Comparison of ENCODE assay signal across 18 cellular contexts in the genomic region with DNA sequence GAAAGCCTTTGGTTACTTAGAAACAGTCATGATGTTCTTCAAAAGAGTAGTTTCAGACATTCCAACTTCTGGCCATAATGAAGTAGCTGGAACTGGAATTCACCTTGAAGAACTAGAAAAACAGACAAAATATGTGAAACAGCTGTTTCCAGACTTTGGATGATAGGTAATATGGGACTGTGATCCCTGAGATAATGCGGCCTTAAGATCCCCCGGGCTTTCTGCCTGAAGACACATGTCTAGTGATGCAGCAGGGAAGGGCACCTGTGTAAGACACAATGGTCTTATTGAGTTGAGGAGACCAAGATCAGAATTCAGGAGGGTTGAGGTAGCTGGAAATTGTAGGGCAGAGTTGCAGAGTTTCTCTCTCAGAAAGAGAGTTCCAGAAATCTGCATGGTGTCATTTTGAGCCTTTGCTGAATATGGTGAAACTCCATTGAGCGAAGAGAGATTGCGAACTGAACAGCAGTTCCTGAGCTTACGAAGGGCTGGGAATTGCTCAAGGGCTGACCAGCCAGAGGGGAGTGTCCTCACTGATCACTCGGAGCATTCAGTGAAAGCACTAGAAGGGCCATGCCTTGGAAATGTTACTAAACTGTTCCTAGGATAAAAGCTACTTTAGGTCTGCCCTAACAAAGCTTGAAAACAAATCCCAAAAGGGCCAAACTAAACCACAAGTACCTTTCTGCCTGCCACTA. TPM values are rescaled to one million over a fixed set of nuclear protein-coding genes. Genes with fewer than 3 reads are reported as not detected.
DNase-seq lines count a peak whose midpoint lies in the region; ATAC-seq and TF ChIP-seq lines count a peak whose summit lies in the region.
"Had no signal": no experiment of that assay in that cellular context is flagged by ENCODE, and none has a peak within 500 bp of the region (broad histone marks: within the 10 kb centered on the region; RNA-seq: fewer than 3 reads in every experiment).

No MANE protein-coding gene starts in this region.

- peak overlapping the region; percentile 84 for H2AFZ ChIP-seq in smooth muscle cell (ENCODE audit: low read depth)
- H2AFZ ChIP-seq: GM23248 had no signal

- no peak for ATAC-seq in GM19023 (IDR thresholded peaks at IDR 0.05; ENCODE audit: unreplicated experiment)
- ATAC-seq: HCT116, PC-3 had no signal

- H3K4me1 ChIP-seq in smooth muscle cell (ENCODE audit: low read depth) = no peaks in the 10 kb centered on the region
- H3K4me1 ChIP-seq: BLaER1 treated with 17β-estradiol and CSF1 and Interleukin-3, amounts not matched to agents 10 nM and 100 nM; SJSA1 had no signal

- TF ChIP-seq CTCF in choroid plexus epithelial cell (conservative IDR thresholded peaks at IDR 0.05; ENCODE audit: low read depth, low read length) = no peak
- TF ChIP-seq CTCF in smooth muscle cell (IDR thresholded peaks at IDR 0.05; ENCODE audit: borderline replicate concordance, insufficient read depth, poor library complexity, severe bottlenecking) = no peak

- no peaks in the 10 kb centered on the region for H3K27me3 ChIP-seq in smooth muscle cell (ENCODE audit: low read depth)
- H3K27me3 ChIP-seq: BLaER1 treated with 17β-estradiol and CSF1 and Interleukin-3, amounts not matched to agents 10 nM and 100 nM; SJSA1 had no signal

- peak overlapping the region; percentile 75 for H3K27ac ChIP-seq in smooth muscle cell (ENCODE audit: low read depth)
- H3K27ac ChIP-seq: BLaER1 treated with 17β-estradiol and CSF1 and Interleukin-3, amounts not matched to agents 10 nM and 100 nM; GM23248; RWPE1; SJSA1 had no signal

- no peaks in the 10 kb centered on the region for H3K9me3 ChIP-seq in smooth muscle cell (replicated peaks; ENCODE audit: low read depth)
- H3K9me3 ChIP-seq: BLaER1 treated with 17β-estradiol and CSF1 and Interleukin-3, amounts not matched to agents 10 nM and 100 nM; SJSA1 had no signal

- H4K20me1 ChIP-seq in smooth muscle cell (ENCODE audit: low read depth) = no peaks in the 10 kb centered on the region
- H4K20me1 ChIP-seq: BLaER1 treated with 17β-estradiol and CSF1 and Interleukin-3, amounts not matched to agents 10 nM and 100 nM had no signal

- no peak overlapping the region for H3K4me3 ChIP-seq in choroid plexus epithelial cell (ENCODE audit: low read depth, low read length)
- no peak overlapping the region for H3K4me3 ChIP-seq in smooth muscle cell
- H3K4me3 ChIP-seq: BLaER1 treated with 17β-estradiol and CSF1 and Interleukin-3, amounts not matched to agents 10 nM and 100 nM; GM23248; SJSA1 had no signal

- H3K36me3 ChIP-seq in smooth muscle cell (ENCODE audit: low read depth) = no peaks in the 10 kb centered on the region
- H3K36me3 ChIP-seq: BLaER1 treated with 17β-estradiol and CSF1 and Interleukin-3, amounts not matched to agents 10 nM and 100 nM; SJSA1 had no signal

- H3K4me2 ChIP-seq in smooth muscle cell = peak overlapping the region; percentile 64
- H3K4me2 ChIP-seq: BLaER1 treated with 17β-estradiol and CSF1 and Interleukin-3, amounts not matched to agents 10 nM and 100 nM had no signal

- H3K79me2 ChIP-seq in smooth muscle cell (ENCODE audit: low read depth) = no peaks in the 10 kb centered on the region

- peak; percentile 8 for DNase-seq in SIG-M5 treated with dmso at 0.1 percent for 504 hours (lab: John Stamatoyannopoulos, UW; ENCODE audit: unreplicated experiment)
- DNase-seq in SIG-M5 (lab: John Stamatoyannopoulos, UW) = no peak
- peak; percentile 53 for DNase-seq in choroid plexus epithelial cell (ENCODE audit: low read depth)
- peak; percentile 72 for DNase-seq in iris pigment epithelial cell (ENCODE audit: low read depth)
- no peak for DNase-seq in smooth muscle cell (lab: John Stamatoyannopoulos, UW; ENCODE audit: unreplicated experiment)
- no peak for DNase-seq in NCI-H1048 (lab: John Stamatoyannopoulos, UW)
- no peak for DNase-seq in COLO668 (lab: John Stamatoyannopoulos, UW; ENCODE audit: unreplicated experiment)
- DNase-seq: GM23248, KBM-7, NCI-H1436, NCI-H2029, NCI-H774, PC-3 had no signal

- H3F3A ChIP-seq in smooth muscle cell (ENCODE audit: low read depth) = peaks cover 6% of the 10 kb centered on the region

- H3K9ac ChIP-seq in smooth muscle cell (ENCODE audit: low read depth) = no peak overlapping the region
- H3K9ac ChIP-seq: BLaER1 treated with 17β-estradiol and CSF1 and Interleukin-3, amounts not matched to agents 10 nM and 100 nM; GM23248 had no signal

- whole genome bisulfite sequencing in smooth muscle cell (ENCODE audit: low lambda C conversion rate) = 40% methylated on average over 6 of the region's 6 CpGs

RNA-seq across cellular contexts. Expression of gene FRS2, which starts 41.7 kb away (rescaled TPM):
- total RNA-seq in smooth muscle cell = 90.2 and 169 TPM in 2 replicates
- polyA plus RNA-seq in smooth muscle cell = 21.6 and 23.8 TPM in 2 replicates

Comparison
In these comparisons a context has a peak if more than half of its experiments do, and no peak if none do; other contexts are left out.
1. DNase-seq: peak in SIG-M5 treated with dmso at 0.1 percent for 504 hours (single experiment), choroid plexus epithelial cell (single experiment) and iris pigment epithelial cell (single experiment); none in SIG-M5 (single experiment), smooth muscle cell (single experiment), NCI-H1048 (single experiment) and COLO668 (single experiment).